Comparison of ENCODE assay signal across 15 cellular contexts in the genomic region with DNA sequence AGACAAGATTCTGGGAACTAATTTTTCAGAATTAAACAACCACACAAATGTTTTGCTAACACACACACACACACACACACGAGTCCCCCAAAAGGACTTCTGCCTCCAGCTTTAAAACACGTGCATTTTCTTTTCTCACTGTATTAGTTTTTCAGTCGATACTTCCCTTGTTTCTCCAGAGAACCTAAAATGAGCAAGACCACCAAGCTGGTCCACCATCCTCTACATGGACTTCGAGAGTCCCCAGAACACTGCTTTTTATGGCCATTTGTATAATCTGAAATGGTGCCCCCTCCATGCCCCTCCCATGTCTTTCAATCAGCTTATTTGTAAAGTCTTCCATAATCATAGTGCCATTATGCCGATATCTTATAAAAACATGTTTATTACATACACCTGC. TPM values are rescaled to one million over a fixed set of nuclear protein-coding genes. Genes with fewer than 3 reads are reported as not detected.
DNase-seq lines count a peak whose midpoint lies in the region; ATAC-seq and TF ChIP-seq lines count a peak whose summit lies in the region.
"Had no signal": no experiment of that assay in that cellular context is flagged by ENCODE, and none has a peak within 500 bp of the region (broad histone marks: within the 10 kb centered on the region; RNA-seq: fewer than 3 reads in every experiment).

No MANE protein-coding gene starts in this region.

- no peak for ATAC-seq in activated T-cell treated with anti-CD3 and anti-CD28 coated beads, Interleukin-2, amount 50 U/mL, for 4 hours
- ATAC-seq: body of pancreas, GM23338 had no signal

- H3K36me3 Mint-ChIP-seq in activated T-cell treated with anti-CD3 and anti-CD28 coated beads, Interleukin-2, amount 50 U/mL, for 4 hours (ENCODE audit: insufficient read depth), result peaks cover 7% of the 10 kb centered on the region
- H3K36me3 Mint-ChIP-seq in dendritic cell treated with granulocyte-macrophage colony-stimulating factor and Interleukin-4, amounts not matched to agents 40 ng/mL and 50 ng/mL, for 4 days (ENCODE audit: low read depth), result no peaks in the 10 kb centered on the region

- H3K4me2 ChIP-seq in mesendoderm (ENCODE audit: low read length), result no peak overlapping the region
- H3K4me2 ChIP-seq: GM23338 had no signal

- H3K4me1 Mint-ChIP-seq in activated T-cell treated with anti-CD3 and anti-CD28 coated beads, Interleukin-2, amount 50 U/mL, for 4 hours (ENCODE audit: low read depth), result peaks cover 97% of the 10 kb centered on the region
- peaks cover 91% of the 10 kb centered on the region for H3K4me1 Mint-ChIP-seq in dendritic cell treated with granulocyte-macrophage colony-stimulating factor and Interleukin-4, amounts not matched to agents 40 ng/mL and 50 ng/mL, for 4 days (ENCODE audit: low read depth)
- H3K4me1 Mint-ChIP-seq: nephron had no signal

- H3K9ac ChIP-seq in mesendoderm (ENCODE audit: low read length), result no peak overlapping the region

- DNase-seq in activated T-cell treated with anti-CD3 and anti-CD28 coated beads, Interleukin-2, amount 50 U/mL, for 4 hours, result no peak
- DNase-seq in activated T-cell treated with anti-CD3 and anti-CD28 coated beads, Interleukin-2, amount 50 U/mL, for 1 hour, result no peak
- DNase-seq in Peyer's patch (no peak), stomach (no peak), MG63 (no peak), mesendoderm (no peak), testis (no peak)
- DNase-seq: ACHN, dorsolateral prefrontal cortex, NCI-H1092 treated with DMSO at 0.1 percent for 48 hours had no signal

- H3K56ac ChIP-seq in mesendoderm (ENCODE audit: low read length), result no peak overlapping the region

- H3K27me3 Mint-ChIP-seq in activated T-cell treated with anti-CD3 and anti-CD28 coated beads, Interleukin-2, amount 50 U/mL, for 4 hours (ENCODE audit: low read depth), result no peaks in the 10 kb centered on the region
- no peaks in the 10 kb centered on the region for H3K27me3 Mint-ChIP-seq in dendritic cell treated with granulocyte-macrophage colony-stimulating factor and Interleukin-4, amounts not matched to agents 40 ng/mL and 50 ng/mL, for 4 days

- H3K9me3 ChIP-seq in Peyer's patch, result no peaks in the 10 kb centered on the region
- no peaks in the 10 kb centered on the region for H3K9me3 ChIP-seq in stomach
- no peaks in the 10 kb centered on the region for H3K9me3 ChIP-seq in MG63
- no peaks in the 10 kb centered on the region for H3K9me3 ChIP-seq in testis
- H3K9me3 ChIP-seq: body of pancreas, vagina had no signal

- no peak overlapping the region for H3K4me3 ChIP-seq in Peyer's patch
- H3K4me3 ChIP-seq in stomach, result no peak overlapping the region
- H3K4me3 ChIP-seq in MG63, result no peak overlapping the region
- no peak overlapping the region for H3K4me3 ChIP-seq in mesendoderm (ENCODE audit: low read length)
- no peak overlapping the region for H3K4me3 ChIP-seq in testis
- H3K4me3 ChIP-seq: body of pancreas, dorsolateral prefrontal cortex, GM23338, vagina had no signal

- H3K36me3 ChIP-seq in Peyer's patch (no peaks in the 10 kb centered on the region), stomach (no peaks in the 10 kb centered on the region), MG63 (no peaks in the 10 kb centered on the region), mesendoderm (ENCODE audit: control insufficient read depth, insufficient read depth, low read length) (no peaks in the 10 kb centered on the region), testis (ENCODE audit: low read depth, missing control alignments) (no peaks in the 10 kb centered on the region)
- H3K36me3 ChIP-seq: vagina had no signal

- intact Hi-C loops in dendritic cell treated with granulocyte-macrophage colony-stimulating factor and Interleukin-4, amounts not matched to agents 40 ng/mL and 50 ng/mL, for 4 days (cut with micrococcal nuclease), result loop anchor here (10.0 kb wide), 1 partner anchor 128 kb away; no protein-coding TSS in a partner anchor
- intact Hi-C loops in stomach (cut with DNase I; ENCODE audit: low total_unique reads) (no loop called here), testis (cut with DNase I; ENCODE audit: low total_unique reads) (no loop called here)

- WGBS in stomach, 5 donors, result 74 to 84% (median 80%) methylated on average over 5 of the region's 5 CpGs
- no CpG with 5 or more reads among the region's 5 CpGs for WGBS in mesendoderm (ENCODE audit: extremely low coverage, insufficient coverage, low lambda C conversion rate)
- 87% methylated on average over 5 of the region's 5 CpGs for WGBS in testis, 2 donors

- no peak overlapping the region for H4K8ac ChIP-seq in mesendoderm (ENCODE audit: low read depth, low read length)

- TF ChIP-seq EP300 in stomach (IDR thresholded peaks at IDR 0.05), result no peak

- no peak for TF ChIP-seq CTCF in Peyer's patch (IDR thresholded peaks at IDR 0.05)
- no peak for TF ChIP-seq CTCF in stomach (IDR thresholded peaks at IDR 0.05)
- TF ChIP-seq CTCF in testis (IDR thresholded peaks at IDR 0.05), result no peak

- no peak overlapping the region for H3K18ac ChIP-seq in mesendoderm (ENCODE audit: low read length)

- H3K23ac ChIP-seq in mesendoderm (ENCODE audit: low read length), result no peak overlapping the region

- H3K79me2 ChIP-seq in mesendoderm (ENCODE audit: control insufficient read depth, insufficient read depth, low read length), result no peaks in the 10 kb centered on the region

- no peak for TF ChIP-seq POLR2A in Peyer's patch (IDR thresholded peaks at IDR 0.05)
- no peak for TF ChIP-seq POLR2A in stomach (IDR thresholded peaks at IDR 0.05)
- no peak for TF ChIP-seq POLR2A in testis (IDR thresholded peaks at IDR 0.05)

- H2BK15ac ChIP-seq in mesendoderm (replicated peaks; ENCODE audit: low read depth), result no peak overlapping the region

- no peak overlapping the region for H2BK120ac ChIP-seq in mesendoderm (ENCODE audit: low read depth, low read length)

- H3K27me3 ChIP-seq in Peyer's patch (no peaks in the 10 kb centered on the region), stomach (no peaks in the 10 kb centered on the region), MG63 (no peaks in the 10 kb centered on the region), mesendoderm (ENCODE audit: insufficient read depth, low read length, poor library complexity) (no peaks in the 10 kb centered on the region), testis (no peaks in the 10 kb centered on the region)
- H3K27me3 ChIP-seq: body of pancreas, vagina had no signal

- no peak overlapping the region for H2AK5ac ChIP-seq in mesendoderm (ENCODE audit: low read length)

- peak overlapping the region; percentile 42 to 81 (median 65) for H3K27ac ChIP-seq in Peyer's patch
- H3K27ac ChIP-seq in stomach, result peak overlapping the region in 3 of 5 donors; percentile 4 to 20 (median 11)
- no peak overlapping the region for H3K27ac ChIP-seq in mesendoderm (ENCODE audit: low read depth, low read length)
- H3K27ac ChIP-seq in testis, result no peak overlapping the region
- H3K27ac ChIP-seq: dorsolateral prefrontal cortex, vagina had no signal

- H3K9me3 Mint-ChIP-seq in activated T-cell treated with anti-CD3 and anti-CD28 coated beads, Interleukin-2, amount 50 U/mL, for 4 hours, result peaks cover 7% of the 10 kb centered on the region
- H3K9me3 Mint-ChIP-seq in dendritic cell treated with granulocyte-macrophage colony-stimulating factor and Interleukin-4, amounts not matched to agents 40 ng/mL and 50 ng/mL, for 4 days, result no peaks in the 10 kb centered on the region
- H3K9me3 Mint-ChIP-seq: GM23338, nephron had no signal

- peak overlapping the region; percentile 64 for H3K4me3 Mint-ChIP-seq in activated T-cell treated with anti-CD3 and anti-CD28 coated beads, Interleukin-2, amount 50 U/mL, for 4 hours
- no peak overlapping the region for H3K4me3 Mint-ChIP-seq in dendritic cell treated with granulocyte-macrophage colony-stimulating factor and Interleukin-4, amounts not matched to agents 40 ng/mL and 50 ng/mL, for 4 days
- H3K4me3 Mint-ChIP-seq: GM23338, nephron had no signal

- no peak overlapping the region for H2BK5ac ChIP-seq in mesendoderm (ENCODE audit: low read length)

- no peak overlapping the region for H3K4ac ChIP-seq in mesendoderm (ENCODE audit: low read depth, low read length)

- H3K27ac Mint-ChIP-seq in dendritic cell treated with granulocyte-macrophage colony-stimulating factor and Interleukin-4, amounts not matched to agents 40 ng/mL and 50 ng/mL, for 4 days, result peak overlapping the region; percentile 79
- H3K27ac Mint-ChIP-seq: GM23338, nephron had no signal

- H3K4me1 ChIP-seq in Peyer's patch (peaks cover 0 to 77% (median 16%) of the 10 kb centered on the region in 4 donors), stomach (peaks cover under 1 to 62% (median 4%) of the 10 kb centered on the region in 4 donors), mesendoderm (ENCODE audit: control insufficient read depth, low read depth, low read length) (peaks cover 20% of the 10 kb centered on the region), testis (peaks cover 3% of the 10 kb centered on the region)
- H3K4me1 ChIP-seq: body of pancreas, vagina had no signal

- no peaks in the 10 kb centered on the region for H3K79me1 ChIP-seq in mesendoderm (ENCODE audit: low read length)

- no peak overlapping the region for H4K5ac ChIP-seq in mesendoderm (ENCODE audit: low read length)

RNA-seq across cellular contexts. Expression of a gene that starts 10.8 kb away (rescaled TPM):
- total RNA-seq in activated T-cell treated with anti-CD3 and anti-CD28 coated beads, Interleukin-2, amount 50 U/mL, for 4 hours, result 1 to 10 TPM; 1.2 to 2.3 (median 1.8) TPM
- total RNA-seq in Peyer's patch (10 to 100 TPM in 1 of 4 donors, 1 to 10 TPM in 1, under 1 TPM in 1, not detected in 1; 0.67 to 14.0 (median 3.3) TPM), stomach (10 to 100 TPM in 1 of 5 donors, 1 to 10 TPM in 1, not detected in 3; 2.8 to 28.1 TPM), testis (1 to 10 TPM in 1 of 2 donors, under 1 TPM in 1; 0.55 to 5.0 TPM)
- polyA plus RNA-seq in stomach (1 to 10 TPM; 1.4 to 5.7 (median 2.3) TPM), testis (ENCODE audit: insufficient read depth, low read depth, low replicate concordance) (4.3 TPM)
- 1.6 and 3.2 TPM in 2 replicates for total RNA-seq in MG63 (2014; rRNA removed; shearing (Covaris generic); ENCODE audit: low replicate concordance)
- polyA plus RNA-seq in mesendoderm (2013, experiment 1 of 2), result 0.13 TPM
- polyA plus RNA-seq in mesendoderm (2013, experiment 2 of 2), result not detected
- total RNA-seq: body of pancreas, GM23338 had no signal

RNA-seq across cellular contexts. Expression of a gene that starts 16.3 kb away (rescaled TPM):
- total RNA-seq in activated T-cell treated with anti-CD3 and anti-CD28 coated beads, Interleukin-2, amount 50 U/mL, for 4 hours, result 100 to 1,000 TPM; 127 to 158 (median 134) TPM
- total RNA-seq in Peyer's patch, result 100 to 1,000 TPM in 1 of 4 donors, 10 to 100 TPM in 3; 71.3 to 220 (median 86.5) TPM
- total RNA-seq in stomach, result 100 to 1,000 TPM in 1 of 5 donors, 10 to 100 TPM in 4; 24.6 to 121 (median 36.0) TPM
- 10 to 100 TPM; 35.4 to 48.5 (median 42.9) TPM for polyA plus RNA-seq in stomach
- 2.6 and 4.7 TPM in 2 replicates for total RNA-seq in MG63 (2014; rRNA removed; shearing (Covaris generic); ENCODE audit: low replicate concordance)
- polyA plus RNA-seq in mesendoderm (2013, experiment 1 of 2), result 0.53 TPM
- 0.46 TPM for polyA plus RNA-seq in mesendoderm (2013, experiment 2 of 2)
- 10 to 100 TPM; 21.2 to 22.9 TPM for total RNA-seq in testis
- polyA plus RNA-seq in testis (ENCODE audit: insufficient read depth, low read depth, low replicate concordance), result 38.8 TPM

Comparison
In these comparisons a context has a peak if more than half of its experiments do, and no peak if none do; other contexts are left out.
1. H3K27ac ChIP-seq: peak in Peyer's patch (4 of 4) and stomach (3 of 5); none in mesendoderm (single experiment) and testis (0 of 2).